19 cellular contexts compared by ENCODE assay signal in the genomic region with DNA sequence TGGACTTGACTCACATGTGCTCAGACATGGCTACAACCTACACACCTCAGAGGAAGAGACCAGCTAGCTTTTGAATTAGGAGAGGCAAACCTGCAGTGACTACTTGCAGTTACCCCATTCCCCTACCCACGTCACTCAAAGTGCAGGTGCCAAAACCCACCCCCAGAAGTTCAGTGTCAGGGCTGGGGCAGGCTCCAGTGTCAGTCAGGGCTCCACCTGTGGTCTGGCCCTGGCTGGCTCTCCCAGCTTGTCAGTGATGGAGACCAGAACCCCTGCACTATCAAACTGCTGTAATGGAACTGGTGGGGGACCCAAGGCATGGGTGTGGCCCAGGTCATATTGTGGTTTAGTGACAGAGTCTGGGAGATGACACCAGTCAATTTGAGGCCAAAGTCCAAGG. TPM values are rescaled to one million over a fixed set of nuclear protein-coding genes. Genes with fewer than 3 reads are reported as not detected.
A peak's percentile ranks its signal among the peaks of the same experiment; 100 is the strongest.
DNase-seq lines count a peak whose midpoint lies in the region; ATAC-seq, FAIRE-seq and TF ChIP-seq lines count a peak whose summit lies in the region.
"Had no signal": no experiment of that assay in that cellular context is flagged by ENCODE, and none has a peak within 500 bp of the region (broad histone marks: within the 10 kb centered on the region; RNA-seq: fewer than 3 reads in every experiment).

No MANE protein-coding gene starts in this region.

- no peak overlapping the region for H3K4me3 Mint-ChIP-seq in chondrocyte (ENCODE audit: unreplicated experiment)
- H3K4me3 Mint-ChIP-seq: B cell had no signal

- FAIRE-seq in kidney (lab: Jason Lieb, UNC), result no peak
- FAIRE-seq: A549, H54 had no signal

- H3K27me3 ChIP-seq in tibial artery, result no peaks in the 10 kb centered on the region

- peaks cover 18 to 41% of the 10 kb centered on the region in 2 donors for H3K36me3 ChIP-seq in kidney (ENCODE audit: control insufficient read depth in 1 of 2, insufficient read depth in 2 of 2, low read length in 2 of 2)
- H3K36me3 ChIP-seq in tibial artery, result peaks cover 0 to 8% (median 0%) of the 10 kb centered on the region in 3 donors

- intact Hi-C loops in kidney (cut with DNase I), result no loop called here
- intact Hi-C loops in tibial artery (cut with DNase I; ENCODE audit: low total_unique reads), result no loop called here

- H3K27ac ChIP-seq in kidney (ENCODE audit: low read depth in 2 of 2, low read length in 2 of 2) (no peak overlapping the region), tibial artery (no peak overlapping the region)
- H3K27ac ChIP-seq: A549 had no signal

- peak; percentile 6 for DNase-seq in activated naive CD4-positive, alpha-beta T cell treated with anti-CD3 and anti-CD28 coated beads, Interleukin-2, amount 50 U/mL, for 16 hours
- DNase-seq in activated naive CD4-positive, alpha-beta T cell treated with Interleukin-2 at 50 U/mL for 16 hours, result no peak
- DNase-seq in chondrocyte (ENCODE audit: low spot score) (peak; percentile 55), kidney (peak; percentile 19), tibial artery (peak; percentile 9 to 51), OCI-M2 (lab: John Stamatoyannopoulos, UW; ENCODE audit: unreplicated experiment) (no peak)
- no peak for DNase-seq in NK-92 treated with Interleukin-12 subunit alpha and Interleukin-12 subunit beta, amount 100 ng/mL, for 24 hours (lab: John Stamatoyannopoulos, UW)
- DNase-seq: DMS79, Kasumi-1, NCI-H1694 treated with DMSO at 0.1 percent for 48 hours, NCI-H2081 treated with DMSO at 0.1 percent for 48 hours, NCI-H446, NCI-H526, OCI-M1 had no signal

- TF ChIP-seq CTCF in chondrocyte (IDR thresholded peaks at IDR 0.05) (no peak), kidney (IDR thresholded peaks at IDR 0.05; ENCODE audit: borderline replicate concordance, extremely low read depth, insufficient read depth) (no peak), tibial artery (IDR thresholded peaks at IDR 0.05) (no peak)

- H3K4me3 ChIP-seq in kidney (ENCODE audit: low read length in 2 of 2) (no peak overlapping the region), tibial artery (no peak overlapping the region)
- H3K4me3 ChIP-seq: A549 had no signal

- H3K36me3 Mint-ChIP-seq in chondrocyte (ENCODE audit: low read depth), result no peaks in the 10 kb centered on the region

- H3K9me3 ChIP-seq in kidney (ENCODE audit: control insufficient read depth in 1 of 2, low read length in 2 of 2) (no peaks in the 10 kb centered on the region), tibial artery (no peaks in the 10 kb centered on the region)
- H3K9me3 ChIP-seq: A549 had no signal

- H3K27me3 Mint-ChIP-seq in chondrocyte (ENCODE audit: low read depth), result peaks cover 12% of the 10 kb centered on the region

- peaks cover 3% of the 10 kb centered on the region for H3K9me3 Mint-ChIP-seq in chondrocyte (ENCODE audit: low read depth)

- H3K4me1 Mint-ChIP-seq in chondrocyte (ENCODE audit: low read depth), result no peaks in the 10 kb centered on the region
- H3K4me1 Mint-ChIP-seq: B cell had no signal

- H3K27ac Mint-ChIP-seq in chondrocyte (ENCODE audit: unreplicated experiment), result no peak overlapping the region
- H3K27ac Mint-ChIP-seq: B cell had no signal

- no peak overlapping the region for H3K9ac ChIP-seq in kidney (ENCODE audit: low read length in 2 of 2)

- no peaks in the 10 kb centered on the region for H3K4me1 ChIP-seq in kidney (ENCODE audit: control insufficient read depth in 1 of 2, insufficient read depth in 1 of 2, low read depth in 1 of 2, low read length in 2 of 2)
- H3K4me1 ChIP-seq in tibial artery, result no peaks in the 10 kb centered on the region
- H3K4me1 ChIP-seq: A549 had no signal

- ATAC-seq in HG03571 (IDR thresholded peaks at IDR 0.05; ENCODE audit: unreplicated experiment), result no peak
- ATAC-seq: A549, Right ventricle myocardium inferior had no signal

RNA-seq across cellular contexts. Expression of a gene that starts 32.6 kb away (rescaled TPM):
- total RNA-seq in chondrocyte (38.5 to 51.9 TPM (median 43.2 TPM) in 3 replicates), kidney (74.3 TPM)
- 31.6 TPM for polyA plus RNA-seq in kidney (ENCODE audit: insufficient read depth, low read depth, low replicate concordance)

Comparison
In these comparisons a context has a peak if more than half of its experiments do, and no peak if none do; other contexts are left out.
1. DNase-seq: peak in activated naive CD4-positive, alpha-beta T cell treated with anti-CD3 and anti-CD28 coated beads, Interleukin-2, amount 50 U/mL, for 16 hours (single experiment), chondrocyte (single experiment), kidney (single experiment) and tibial artery (2 of 2); none in activated naive CD4-positive, alpha-beta T cell treated with Interleukin-2 at 50 U/mL for 16 hours (single experiment), NK-92 treated with Interleukin-12 subunit alpha and Interleukin-12 subunit beta, amount 100 ng/mL, for 24 hours (single experiment) and OCI-M2 (single experiment).